In the genomic region with DNA sequence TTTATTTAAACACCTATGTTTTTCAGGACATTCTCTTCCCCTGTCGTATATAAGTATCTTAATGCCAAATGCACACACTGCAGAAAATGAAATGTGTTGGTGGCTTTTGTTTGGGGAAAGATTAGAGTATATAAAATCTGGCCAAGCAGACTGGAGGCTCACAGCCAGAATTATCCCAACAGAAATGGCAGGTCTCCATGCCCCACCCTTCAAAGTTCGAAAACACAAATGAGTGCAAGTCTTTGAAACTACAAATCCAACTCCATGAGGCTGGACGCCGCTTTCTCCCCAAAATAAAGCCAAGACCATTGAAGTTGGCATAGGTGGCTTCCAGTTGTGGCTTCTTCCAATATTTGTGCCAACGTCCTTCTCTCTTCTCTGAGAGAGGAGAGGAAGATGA, we compare ENCODE assay signal across 16 cellular contexts.
DNase-seq lines count a peak whose midpoint lies in the region; ATAC-seq, FAIRE-seq and TF ChIP-seq lines count a peak whose summit lies in the region.
"Had no signal": no experiment of that assay in that cellular context is flagged by ENCODE, and none has a peak within 500 bp of the region (broad histone marks: within the 10 kb centered on the region; RNA-seq: fewer than 3 reads in every experiment).

No MANE protein-coding gene starts in this region.

- H3K4me1 ChIP-seq in endothelial cell of umbilical vein (ENCODE audit: control insufficient read depth, extremely low read depth, insufficient read depth, low read length) (peaks cover 54% of the 10 kb centered on the region), suprapubic skin (peaks cover 54% of the 10 kb centered on the region)

- no peak overlapping the region for H3K4me3 Mint-ChIP-seq in mesothelial cell of epicardium
- H3K4me3 Mint-ChIP-seq in activated CD4-positive, alpha-beta T cell treated with anti-CD3 and anti-CD28 coated beads for 36 hours: no peak overlapping the region
- H3K4me3 Mint-ChIP-seq: activated naive CD4-positive, alpha-beta T cell treated with anti-CD3 and anti-CD28 coated beads for 36 hours; CD14-positive monocyte; effector memory CD8-positive, alpha-beta T cell; neural crest cell had no signal

- no peaks in the 10 kb centered on the region for H4K20me1 ChIP-seq in endothelial cell of umbilical vein (replicated peaks; ENCODE audit: control insufficient read depth, extremely low read depth, insufficient read depth, low read length)

- TF ChIP-seq CTCF in endothelial cell of umbilical vein (IDR thresholded peaks at IDR 0.05; ENCODE audit: extremely low read depth in 1 of 2, insufficient read depth in 1 of 2, low read depth in 1 of 2, low read length in 2 of 2) (no peak), mesothelial cell of epicardium (IDR thresholded peaks at IDR 0.05; ENCODE audit: unreplicated experiment) (no peak), suprapubic skin (IDR thresholded peaks at IDR 0.05) (no peak)

- H3K27ac ChIP-seq in endothelial cell of umbilical vein (ENCODE audit: insufficient read depth, low read depth, low read length) (peak overlapping the region; percentile 87), suprapubic skin (peak overlapping the region; percentile 78)

- peaks cover 89% of the 10 kb centered on the region for H3K79me2 ChIP-seq in endothelial cell of umbilical vein (ENCODE audit: control insufficient read depth, insufficient read depth, low read length)

- DNase-seq in RPMI7951 (ENCODE audit: low read depth) (peak; percentile 17), endothelial cell of umbilical vein (ENCODE audit: low read depth, low spot score) (peak; percentile 16), mesothelial cell of epicardium (ENCODE audit: low spot score in 2 of 2, unreplicated experiment in 2 of 2) (no peak), suprapubic skin (ENCODE audit: low spot score in 2 of 2) (no peak), NCI-H774 (lab: John Stamatoyannopoulos, UW) (no peak), ecto neural progenitor cell (ENCODE audit: low spot score) (no peak)
- no peak for DNase-seq in activated CD4-positive, alpha-beta T cell treated with anti-CD3 and anti-CD28 coated beads for 36 hours
- DNase-seq: activated CD4-positive, alpha-beta T cell treated with anti-CD3 and anti-CD28 coated beads, Interleukin-2, amount 50 U/mL, for 1 hour; activated naive CD4-positive, alpha-beta T cell treated with anti-CD3 and anti-CD28 coated beads for 36 hours; effector memory CD8-positive, alpha-beta T cell; NCI-H1417 treated with DMSO at 0.1 percent for 48 hours; NCI-H82; stimulated activated CD4-positive, alpha-beta T cell treated with anti-CD3 and anti-CD28 coated beads, Interleukin-4, amount 100 ng/mL, for 4 hours had no signal

- TF ChIP-seq EP300 in suprapubic skin (IDR thresholded peaks at IDR 0.05): no peak

- CTCF ChIA-PET in endothelial cell of umbilical vein (lab: Charles Lee): interaction anchor here (0.6 to 2.7 kb wide), 9 partner anchors 18 to 216 kb away, joined by 3 to 15 read pairs (median 3); a partner anchor contains a TSS
- CTCF ChIA-PET in activated CD4-positive, alpha-beta T cell treated with anti-CD3 and anti-CD28 coated beads for 36 hours (lab: Charles Lee): no interaction called here

- intact Hi-C loops in endothelial cell of umbilical vein (cut with micrococcal nuclease): loop anchor here (2.0 to 5.0 kb wide), 2 partner anchors 35 to 70 kb away; no protein-coding TSS in a partner anchor
- intact Hi-C loops in activated CD4-positive, alpha-beta T cell treated with anti-CD3 and anti-CD28 coated beads for 36 hours (cut with DNase I, micrococcal nuclease): no loop called here

- no peak overlapping the region for H3K4me2 ChIP-seq in endothelial cell of umbilical vein (ENCODE audit: insufficient read depth, low read length)

- TSS peak; percentile 74 for BruUV-seq in endothelial cell of umbilical vein (replicated peaks; lab: Mats Ljungman, UMichigan)

- peaks cover 40% of the 10 kb centered on the region for H3K4me1 Mint-ChIP-seq in mesothelial cell of epicardium
- no peaks in the 10 kb centered on the region for H3K4me1 Mint-ChIP-seq in activated CD4-positive, alpha-beta T cell treated with anti-CD3 and anti-CD28 coated beads for 36 hours

- no peak overlapping the region for H3K4me3 ChIP-seq in endothelial cell of umbilical vein (replicated peaks in 1 of 3; ENCODE audit: insufficient read depth in 1 of 3, low read depth in 1 of 3, low read length in 3 of 3)
- H3K4me3 ChIP-seq in suprapubic skin: peak overlapping the region; percentile 11

- H3K9me3 ChIP-seq in endothelial cell of umbilical vein (replicated peaks; ENCODE audit: control insufficient read depth, insufficient read depth, low read length) (no peaks in the 10 kb centered on the region), suprapubic skin (no peaks in the 10 kb centered on the region)

- H3K36me3 Mint-ChIP-seq in mesothelial cell of epicardium: peaks cover 32% of the 10 kb centered on the region
- no peaks in the 10 kb centered on the region for H3K36me3 Mint-ChIP-seq in activated CD4-positive, alpha-beta T cell treated with anti-CD3 and anti-CD28 coated beads for 36 hours (ENCODE audit: low read depth)

- H3K27me3 ChIP-seq in endothelial cell of umbilical vein (ENCODE audit: control insufficient read depth in 2 of 2, insufficient read depth in 2 of 2, low read length in 2 of 2): no peaks in the 10 kb centered on the region
- H3K27me3 ChIP-seq in suprapubic skin: no peaks in the 10 kb centered on the region

- peak overlapping the region; percentile 96 for H3K27ac Mint-ChIP-seq in mesothelial cell of epicardium
- no peak overlapping the region for H3K27ac Mint-ChIP-seq in activated CD4-positive, alpha-beta T cell treated with anti-CD3 and anti-CD28 coated beads for 36 hours
- H3K27ac Mint-ChIP-seq: activated naive CD4-positive, alpha-beta T cell treated with anti-CD3 and anti-CD28 coated beads for 36 hours; CD14-positive monocyte; effector memory CD8-positive, alpha-beta T cell had no signal

- no peak for ATAC-seq in activated CD4-positive, alpha-beta T cell treated with anti-CD3 and anti-CD28 coated beads for 36 hours
- no peak for ATAC-seq in GM21515 (IDR thresholded peaks at IDR 0.05; ENCODE audit: unreplicated experiment)
- ATAC-seq: effector memory CD8-positive, alpha-beta T cell had no signal

- no peak overlapping the region for H3K9ac ChIP-seq in endothelial cell of umbilical vein (replicated peaks; ENCODE audit: extremely low read depth, insufficient read depth, low read length)

- H3K36me3 ChIP-seq in endothelial cell of umbilical vein (ENCODE audit: control insufficient read depth in 2 of 2, extremely low read depth in 1 of 2, insufficient read depth in 2 of 2, low read length in 2 of 2) (peaks cover 0 to 2% of the 10 kb centered on the region in 2 experiments), suprapubic skin (no peaks in the 10 kb centered on the region)

- no peak for FAIRE-seq in endothelial cell of umbilical vein (lab: Jason Lieb, UNC)

- H3K9me1 ChIP-seq in endothelial cell of umbilical vein (replicated peaks; ENCODE audit: control insufficient read depth, extremely low read depth, insufficient read depth, low read length): no peaks in the 10 kb centered on the region

- TF ChIP-seq POLR2A in endothelial cell of umbilical vein (IDR thresholded peaks at IDR 0.05; ENCODE audit: low read depth, low read length) (no peak), suprapubic skin (IDR thresholded peaks at IDR 0.05) (no peak)

- H3K9me3 Mint-ChIP-seq in mesothelial cell of epicardium: peaks cover 8% of the 10 kb centered on the region
- H3K9me3 Mint-ChIP-seq in activated CD4-positive, alpha-beta T cell treated with anti-CD3 and anti-CD28 coated beads for 36 hours (ENCODE audit: low read depth): no peaks in the 10 kb centered on the region
- H3K9me3 Mint-ChIP-seq: activated naive CD4-positive, alpha-beta T cell treated with anti-CD3 and anti-CD28 coated beads for 36 hours; effector memory CD8-positive, alpha-beta T cell; neural crest cell had no signal

- POLR2A ChIA-PET in endothelial cell of umbilical vein (lab: Charles Lee): interaction anchor here (1.4 kb wide), 1 partner anchor 15 kb away, joined by 3 read pairs; no protein-coding TSS in a partner anchor
- POLR2A ChIA-PET in activated CD4-positive, alpha-beta T cell treated with anti-CD3 and anti-CD28 coated beads for 36 hours (lab: Charles Lee): no interaction called here

- dilution Hi-C loops in endothelial cell of umbilical vein (cut with MboI; ENCODE audit: extremely low pct_ligation_motif_present, low sequenced_read_pairs): no loop called here

- H3K27me3 Mint-ChIP-seq in mesothelial cell of epicardium (ENCODE audit: low read depth): no peaks in the 10 kb centered on the region
- peaks cover 6% of the 10 kb centered on the region for H3K27me3 Mint-ChIP-seq in activated CD4-positive, alpha-beta T cell treated with anti-CD3 and anti-CD28 coated beads for 36 hours
- H3K27me3 Mint-ChIP-seq: effector memory CD8-positive, alpha-beta T cell had no signal

- no peak overlapping the region for H2AFZ ChIP-seq in endothelial cell of umbilical vein (ENCODE audit: low read depth, low read length)

- WGBS in suprapubic skin: 30% methylated on average over 5 of the region's 5 CpGs

TF ChIP-seq in endothelial cell of umbilical vein, 7 proteins besides CTCF, POLR2A, EP300 and RAD21:
- TF ChIP-seq MYC (IDR thresholded peaks at IDR 0.05; ENCODE audit: low read depth, low read length): no peak

Comparison
In these comparisons a context has a peak if more than half of its experiments do, and no peak if none do; other contexts are left out.
1. DNase-seq: peak in RPMI7951 (single experiment) and endothelial cell of umbilical vein (single experiment); none in mesothelial cell of epicardium (0 of 2), suprapubic skin (0 of 2), NCI-H774 (single experiment), ecto neural progenitor cell (single experiment) and activated CD4-positive, alpha-beta T cell treated with anti-CD3 and anti-CD28 coated beads for 36 hours (single experiment).